1 cellular context compared by ENCODE assay signal in genomic region chr21:41726970-41727783, GRCh38.
A peak's percentile ranks its signal among the peaks of the same experiment; 100 is the strongest.
TF ChIP-seq lines count a peak whose summit lies in the region.

No MANE protein-coding gene starts in this region.

TF ChIP-seq in HepG2, 621 proteins besides CTCF, POLR2A, EP300 and RAD21 (continued from another document and continues in another):
- TF ChIP-seq, protein P1, sequence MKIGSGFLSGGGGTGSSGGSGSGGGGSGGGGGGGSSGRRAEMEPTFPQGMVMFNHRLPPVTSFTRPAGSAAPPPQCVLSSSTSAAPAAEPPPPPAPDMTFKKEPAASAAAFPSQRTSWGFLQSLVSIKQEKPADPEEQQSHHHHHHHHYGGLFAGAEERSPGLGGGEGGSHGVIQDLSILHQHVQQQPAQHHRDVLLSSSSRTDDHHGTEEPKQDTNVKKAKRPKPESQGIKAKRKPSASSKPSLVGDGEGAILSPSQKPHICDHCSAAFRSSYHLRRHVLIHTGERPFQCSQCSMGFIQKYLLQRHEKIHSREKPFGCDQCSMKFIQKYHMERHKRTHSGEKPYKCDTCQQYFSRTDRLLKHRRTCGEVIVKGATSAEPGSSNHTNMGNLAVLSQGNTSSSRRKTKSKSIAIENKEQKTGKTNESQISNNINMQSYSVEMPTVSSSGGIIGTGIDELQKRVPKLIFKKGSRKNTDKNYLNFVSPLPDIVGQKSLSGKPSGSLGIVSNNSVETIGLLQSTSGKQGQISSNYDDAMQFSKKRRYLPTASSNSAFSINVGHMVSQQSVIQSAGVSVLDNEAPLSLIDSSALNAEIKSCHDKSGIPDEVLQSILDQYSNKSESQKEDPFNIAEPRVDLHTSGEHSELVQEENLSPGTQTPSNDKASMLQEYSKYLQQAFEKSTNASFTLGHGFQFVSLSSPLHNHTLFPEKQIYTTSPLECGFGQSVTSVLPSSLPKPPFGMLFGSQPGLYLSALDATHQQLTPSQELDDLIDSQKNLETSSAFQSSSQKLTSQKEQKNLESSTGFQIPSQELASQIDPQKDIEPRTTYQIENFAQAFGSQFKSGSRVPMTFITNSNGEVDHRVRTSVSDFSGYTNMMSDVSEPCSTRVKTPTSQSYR (CRISPR knock-in tag; IDR thresholded peaks at IDR 0.05; ENCODE audit: borderline replicate concordance), result no peak
- TF ChIP-seq, protein P2, sequence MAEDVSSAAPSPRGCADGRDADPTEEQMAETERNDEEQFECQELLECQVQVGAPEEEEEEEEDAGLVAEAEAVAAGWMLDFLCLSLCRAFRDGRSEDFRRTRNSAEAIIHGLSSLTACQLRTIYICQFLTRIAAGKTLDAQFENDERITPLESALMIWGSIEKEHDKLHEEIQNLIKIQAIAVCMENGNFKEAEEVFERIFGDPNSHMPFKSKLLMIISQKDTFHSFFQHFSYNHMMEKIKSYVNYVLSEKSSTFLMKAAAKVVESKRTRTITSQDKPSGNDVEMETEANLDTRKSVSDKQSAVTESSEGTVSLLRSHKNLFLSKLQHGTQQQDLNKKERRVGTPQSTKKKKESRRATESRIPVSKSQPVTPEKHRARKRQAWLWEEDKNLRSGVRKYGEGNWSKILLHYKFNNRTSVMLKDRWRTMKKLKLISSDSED (CRISPR knock-in tag; IDR thresholded peaks at IDR 0.05), result no peak
- TF ChIP-seq, protein P3, sequence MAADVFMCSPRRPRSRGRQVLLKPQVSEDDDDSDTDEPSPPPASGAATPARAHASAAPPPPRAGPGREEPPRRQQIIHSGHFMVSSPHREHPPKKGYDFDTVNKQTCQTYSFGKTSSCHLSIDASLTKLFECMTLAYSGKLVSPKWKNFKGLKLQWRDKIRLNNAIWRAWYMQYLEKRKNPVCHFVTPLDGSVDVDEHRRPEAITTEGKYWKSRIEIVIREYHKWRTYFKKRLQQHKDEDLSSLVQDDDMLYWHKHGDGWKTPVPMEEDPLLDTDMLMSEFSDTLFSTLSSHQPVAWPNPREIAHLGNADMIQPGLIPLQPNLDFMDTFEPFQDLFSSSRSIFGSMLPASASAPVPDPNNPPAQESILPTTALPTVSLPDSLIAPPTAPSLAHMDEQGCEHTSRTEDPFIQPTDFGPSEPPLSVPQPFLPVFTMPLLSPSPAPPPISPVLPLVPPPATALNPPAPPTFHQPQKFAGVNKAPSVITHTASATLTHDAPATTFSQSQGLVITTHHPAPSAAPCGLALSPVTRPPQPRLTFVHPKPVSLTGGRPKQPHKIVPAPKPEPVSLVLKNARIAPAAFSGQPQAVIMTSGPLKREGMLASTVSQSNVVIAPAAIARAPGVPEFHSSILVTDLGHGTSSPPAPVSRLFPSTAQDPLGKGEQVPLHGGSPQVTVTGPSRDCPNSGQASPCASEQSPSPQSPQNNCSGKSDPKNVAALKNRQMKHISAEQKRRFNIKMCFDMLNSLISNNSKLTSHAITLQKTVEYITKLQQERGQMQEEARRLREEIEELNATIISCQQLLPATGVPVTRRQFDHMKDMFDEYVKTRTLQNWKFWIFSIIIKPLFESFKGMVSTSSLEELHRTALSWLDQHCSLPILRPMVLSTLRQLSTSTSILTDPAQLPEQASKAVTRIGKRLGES (CRISPR knock-in tag; IDR thresholded peaks at IDR 0.05; ENCODE audit: borderline replicate concordance), result no peak
- TF ChIP-seq, protein P4, sequence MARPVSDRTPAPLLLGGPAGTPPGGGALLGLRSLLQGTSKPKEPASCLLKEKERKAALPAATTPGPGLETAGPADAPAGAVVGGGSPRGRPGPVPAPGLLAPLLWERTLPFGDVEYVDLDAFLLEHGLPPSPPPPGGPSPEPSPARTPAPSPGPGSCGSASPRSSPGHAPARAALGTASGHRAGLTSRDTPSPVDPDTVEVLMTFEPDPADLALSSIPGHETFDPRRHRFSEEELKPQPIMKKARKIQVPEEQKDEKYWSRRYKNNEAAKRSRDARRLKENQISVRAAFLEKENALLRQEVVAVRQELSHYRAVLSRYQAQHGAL (CRISPR knock-in tag; IDR thresholded peaks at IDR 0.05; ENCODE audit: not compliant biosample characterization), result no peak
- TF ChIP-seq NONO (IDR thresholded peaks at IDR 0.05) (no peak), NONO (CRISPR knock-in tag; conservative IDR thresholded peaks at IDR 0.05) (no peak), SALL2 (CRISPR knock-in tag; IDR thresholded peaks at IDR 0.05) (no peak), THAP7 (CRISPR knock-in tag; IDR thresholded peaks at IDR 0.05) (no peak), GLMP (CRISPR knock-in tag; IDR thresholded peaks at IDR 0.05; ENCODE audit: borderline replicate concordance) (no peak), TP53 (CRISPR knock-in tag; conservative IDR thresholded peaks at IDR 0.05) (no peak), FOXA1 (IDR thresholded peaks at IDR 0.05) (no peak), FOXA1 (CRISPR knock-in tag; IDR thresholded peaks at IDR 0.05) (no peak), ZSCAN21 (CRISPR knock-in tag; IDR thresholded peaks at IDR 0.05; ENCODE audit: borderline replicate concordance) (no peak), HDAC2 (CRISPR knock-in tag; IDR thresholded peaks at IDR 0.05) (peak; percentile 18; the same call in 1 of the 2 replicates), SP2 (CRISPR knock-in tag; IDR thresholded peaks at IDR 0.05) (no peak), ZNF75D (CRISPR knock-in tag; IDR thresholded peaks at IDR 0.05; ENCODE audit: borderline replicate concordance) (no peak), JUND (CRISPR knock-in tag; IDR thresholded peaks at IDR 0.05) (peak; percentile 28; the same call in 1 of the 2 replicates), ZNF292 (CRISPR knock-in tag; IDR thresholded peaks at IDR 0.05; ENCODE audit: borderline replicate concordance, low read depth) (0 out of 2 replicates have a peak, but pooled peaks have one; percentile 41), SOX6 (IDR thresholded peaks at IDR 0.05) (no peak), SOX6 (CRISPR knock-in tag; IDR thresholded peaks at IDR 0.05) (0 out of 2 replicates have a peak, but pooled peaks have one; percentile 13), CCAR2 (optimal IDR thresholded peaks at IDR 0.05; ENCODE audit: low read depth, low read length) (no peak), HOXA9 (CRISPR knock-in tag; IDR thresholded peaks at IDR 0.05; ENCODE audit: borderline replicate concordance) (no peak), KDM2A (CRISPR knock-in tag; IDR thresholded peaks at IDR 0.05; ENCODE audit: borderline replicate concordance, low read depth) (peak; percentile 33; the same call in 1 of the 2 replicates), ZNF577 (CRISPR knock-in tag; IDR thresholded peaks at IDR 0.05; ENCODE audit: borderline replicate concordance, low read depth) (no peak), ZNF816 (CRISPR knock-in tag; IDR thresholded peaks at IDR 0.05; ENCODE audit: borderline replicate concordance) (no peak), LCORL (IDR thresholded peaks at IDR 0.05) (no peak), LCORL (CRISPR knock-in tag; IDR thresholded peaks at IDR 0.05) (peak; percentile 48; the same call in 1 of the 2 replicates), ZNF580 (CRISPR knock-in tag; IDR thresholded peaks at IDR 0.05; ENCODE audit: borderline replicate concordance, low read depth) (no peak), IKZF4 (CRISPR knock-in tag; IDR thresholded peaks at IDR 0.05; ENCODE audit: borderline replicate concordance, low read depth, not compliant biosample characterization) (no peak), MBNL3 (CRISPR knock-in tag; conservative IDR thresholded peaks at IDR 0.05) (no peak), NCOR1 (IDR thresholded peaks at IDR 0.05; ENCODE audit: borderline replicate concordance, low read length) (no peak), TRIM22 (IDR thresholded peaks at IDR 0.05) (no peak), POLR2AphosphoS2 (IDR thresholded peaks at IDR 0.05; ENCODE audit: low read depth, low read length) (no peak), KAT8 (CRISPR knock-in tag; IDR thresholded peaks at IDR 0.05) (0 out of 2 replicates have a peak, but pooled peaks have one; percentile 15), KLF16 (CRISPR knock-in tag; IDR thresholded peaks at IDR 0.05) (no peak), ZNF547 (CRISPR knock-in tag; IDR thresholded peaks at IDR 0.05) (no peak)
- TF ChIP-seq, protein P5, sequence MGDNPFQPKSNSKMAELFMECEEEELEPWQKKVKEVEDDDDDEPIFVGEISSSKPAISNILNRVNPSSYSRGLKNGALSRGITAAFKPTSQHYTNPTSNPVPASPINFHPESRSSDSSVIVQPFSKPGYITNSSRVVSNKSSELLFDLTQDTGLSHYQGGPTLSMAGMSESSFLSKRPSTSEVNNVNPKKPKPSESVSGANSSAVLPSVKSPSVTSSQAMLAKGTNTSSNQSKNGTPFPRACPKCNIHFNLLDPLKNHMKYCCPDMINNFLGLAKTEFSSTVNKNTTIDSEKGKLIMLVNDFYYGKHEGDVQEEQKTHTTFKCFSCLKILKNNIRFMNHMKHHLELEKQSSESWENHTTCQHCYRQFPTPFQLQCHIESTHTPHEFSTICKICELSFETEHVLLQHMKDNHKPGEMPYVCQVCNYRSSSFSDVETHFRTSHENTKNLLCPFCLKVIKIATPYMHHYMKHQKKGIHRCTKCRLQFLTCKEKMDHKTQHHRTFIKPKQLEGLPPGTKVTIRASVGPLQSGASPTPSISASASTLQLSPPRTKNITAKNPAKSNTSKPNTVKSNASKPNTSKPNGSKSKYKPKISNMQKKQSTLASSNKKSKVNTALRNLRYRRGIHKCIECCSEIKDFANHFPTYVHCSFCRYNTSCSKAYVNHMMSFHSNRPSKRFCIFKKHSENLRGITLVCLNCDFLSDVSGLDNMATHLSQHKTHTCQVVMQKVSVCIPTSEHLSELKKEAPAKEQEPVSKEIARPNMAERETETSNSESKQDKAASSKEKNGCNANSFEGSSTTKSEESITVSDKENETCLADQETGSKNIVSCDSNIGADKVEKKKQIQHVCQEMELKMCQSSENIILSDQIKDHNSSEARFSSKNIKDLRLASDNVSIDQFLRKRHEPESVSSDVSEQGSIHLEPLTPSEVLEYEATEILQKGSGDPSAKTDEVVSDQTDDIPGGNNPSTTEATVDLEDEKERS (CRISPR knock-in tag; IDR thresholded peaks at IDR 0.05), result no peak
- TF ChIP-seq, protein P6, sequence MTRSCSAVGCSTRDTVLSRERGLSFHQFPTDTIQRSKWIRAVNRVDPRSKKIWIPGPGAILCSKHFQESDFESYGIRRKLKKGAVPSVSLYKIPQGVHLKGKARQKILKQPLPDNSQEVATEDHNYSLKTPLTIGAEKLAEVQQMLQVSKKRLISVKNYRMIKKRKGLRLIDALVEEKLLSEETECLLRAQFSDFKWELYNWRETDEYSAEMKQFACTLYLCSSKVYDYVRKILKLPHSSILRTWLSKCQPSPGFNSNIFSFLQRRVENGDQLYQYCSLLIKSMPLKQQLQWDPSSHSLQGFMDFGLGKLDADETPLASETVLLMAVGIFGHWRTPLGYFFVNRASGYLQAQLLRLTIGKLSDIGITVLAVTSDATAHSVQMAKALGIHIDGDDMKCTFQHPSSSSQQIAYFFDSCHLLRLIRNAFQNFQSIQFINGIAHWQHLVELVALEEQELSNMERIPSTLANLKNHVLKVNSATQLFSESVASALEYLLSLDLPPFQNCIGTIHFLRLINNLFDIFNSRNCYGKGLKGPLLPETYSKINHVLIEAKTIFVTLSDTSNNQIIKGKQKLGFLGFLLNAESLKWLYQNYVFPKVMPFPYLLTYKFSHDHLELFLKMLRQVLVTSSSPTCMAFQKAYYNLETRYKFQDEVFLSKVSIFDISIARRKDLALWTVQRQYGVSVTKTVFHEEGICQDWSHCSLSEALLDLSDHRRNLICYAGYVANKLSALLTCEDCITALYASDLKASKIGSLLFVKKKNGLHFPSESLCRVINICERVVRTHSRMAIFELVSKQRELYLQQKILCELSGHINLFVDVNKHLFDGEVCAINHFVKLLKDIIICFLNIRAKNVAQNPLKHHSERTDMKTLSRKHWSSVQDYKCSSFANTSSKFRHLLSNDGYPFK (CRISPR knock-in tag; IDR thresholded peaks at IDR 0.05; ENCODE audit: borderline replicate concordance), result peak; percentile 39; the same call in 1 of the 2 replicates
- TF ChIP-seq, protein P7, sequence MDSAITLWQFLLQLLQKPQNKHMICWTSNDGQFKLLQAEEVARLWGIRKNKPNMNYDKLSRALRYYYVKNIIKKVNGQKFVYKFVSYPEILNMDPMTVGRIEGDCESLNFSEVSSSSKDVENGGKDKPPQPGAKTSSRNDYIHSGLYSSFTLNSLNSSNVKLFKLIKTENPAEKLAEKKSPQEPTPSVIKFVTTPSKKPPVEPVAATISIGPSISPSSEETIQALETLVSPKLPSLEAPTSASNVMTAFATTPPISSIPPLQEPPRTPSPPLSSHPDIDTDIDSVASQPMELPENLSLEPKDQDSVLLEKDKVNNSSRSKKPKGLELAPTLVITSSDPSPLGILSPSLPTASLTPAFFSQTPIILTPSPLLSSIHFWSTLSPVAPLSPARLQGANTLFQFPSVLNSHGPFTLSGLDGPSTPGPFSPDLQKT (CRISPR knock-in tag; IDR thresholded peaks at IDR 0.05; ENCODE audit: borderline replicate concordance), result no peak
- TF ChIP-seq, protein P8, sequence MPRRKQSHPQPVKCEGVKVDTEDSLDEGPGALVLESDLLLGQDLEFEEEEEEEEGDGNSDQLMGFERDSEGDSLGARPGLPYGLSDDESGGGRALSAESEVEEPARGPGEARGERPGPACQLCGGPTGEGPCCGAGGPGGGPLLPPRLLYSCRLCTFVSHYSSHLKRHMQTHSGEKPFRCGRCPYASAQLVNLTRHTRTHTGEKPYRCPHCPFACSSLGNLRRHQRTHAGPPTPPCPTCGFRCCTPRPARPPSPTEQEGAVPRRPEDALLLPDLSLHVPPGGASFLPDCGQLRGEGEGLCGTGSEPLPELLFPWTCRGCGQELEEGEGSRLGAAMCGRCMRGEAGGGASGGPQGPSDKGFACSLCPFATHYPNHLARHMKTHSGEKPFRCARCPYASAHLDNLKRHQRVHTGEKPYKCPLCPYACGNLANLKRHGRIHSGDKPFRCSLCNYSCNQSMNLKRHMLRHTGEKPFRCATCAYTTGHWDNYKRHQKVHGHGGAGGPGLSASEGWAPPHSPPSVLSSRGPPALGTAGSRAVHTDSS (CRISPR knock-in tag; conservative IDR thresholded peaks at IDR 0.05), result no peak
